8 cellular contexts compared by ENCODE assay signal in genomic region chr9:91273853-91274552, GRCh38.
A peak's percentile ranks its signal among the peaks of the same experiment; 100 is the strongest.
DNase-seq lines count a peak whose midpoint lies in the region; ATAC-seq and TF ChIP-seq lines count a peak whose summit lies in the region.

No MANE protein-coding gene starts in this region.

- no peak overlapping the region for H3K4me3 ChIP-seq in ovary

- TF ChIP-seq EP300 in ovary (IDR thresholded peaks at IDR 0.05), result no peak

- H3K27me3 ChIP-seq in ovary, result no peaks in the 10 kb centered on the region

- peaks cover 24% of the 10 kb centered on the region for H3K36me3 Mint-ChIP-seq in activated T-helper 17 cell treated with anti-CD3 and anti-CD28 coated beads, Interleukin-2, amount 50 U/mL, for 72 hours (ENCODE audit: low read depth)
- peaks cover 5% of the 10 kb centered on the region for H3K36me3 Mint-ChIP-seq in memory B cell

- DNase-seq in memory B cell (ENCODE audit: low spot score in 2 of 2), result no peak
- DNase-seq in GM13977 (ENCODE audit: low spot score), result no peak
- no peak for DNase-seq in NCI-H774 (lab: John Stamatoyannopoulos, UW)
- DNase-seq in ovary, result no peak
- DNase-seq in SIG-M5 (lab: John Stamatoyannopoulos, UW), result no peak

- no peak for TF ChIP-seq POLR2A in ovary (IDR thresholded peaks at IDR 0.05)

- no peak overlapping the region for H3K27ac ChIP-seq in ovary

- H3K4me3 Mint-ChIP-seq in activated T-helper 17 cell treated with anti-CD3 and anti-CD28 coated beads, Interleukin-2, amount 50 U/mL, for 72 hours, result no peak overlapping the region
- H3K4me3 Mint-ChIP-seq in memory B cell, result no peak overlapping the region

- H3K27me3 Mint-ChIP-seq in activated T-helper 17 cell treated with anti-CD3 and anti-CD28 coated beads, Interleukin-2, amount 50 U/mL, for 72 hours, result no peaks in the 10 kb centered on the region
- H3K27me3 Mint-ChIP-seq in memory B cell, result no peaks in the 10 kb centered on the region

- intact Hi-C loops in ovary (cut with DNase I), result no loop called here

- H3K4me1 Mint-ChIP-seq in activated T-helper 17 cell treated with anti-CD3 and anti-CD28 coated beads, Interleukin-2, amount 50 U/mL, for 72 hours, result peaks cover 26% of the 10 kb centered on the region
- H3K4me1 Mint-ChIP-seq in memory B cell, result peaks cover 11% of the 10 kb centered on the region

- H3K9me3 ChIP-seq in ovary, result no peaks in the 10 kb centered on the region

- H3K36me3 ChIP-seq in ovary, result no peaks in the 10 kb centered on the region

- H3K4me1 ChIP-seq in ovary (ENCODE audit: insufficient read depth), result no peaks in the 10 kb centered on the region

- in situ Hi-C loops in GM13977 (cut with MboI; ENCODE audit: low pct_unique_long_range_greater_than_20kb, low sequenced_read_pairs, unreplicated experiment), result no loop called here

- 75 to 82% (median 76%) methylated on average over 2 of the region's 2 CpGs for WGBS in ovary, 3 donors

- ATAC-seq in GM18511 (IDR thresholded peaks at IDR 0.05; ENCODE audit: unreplicated experiment) (peak; percentile 56), HG03159 (IDR thresholded peaks at IDR 0.05; ENCODE audit: unreplicated experiment) (peak; percentile 77), memory B cell (ENCODE audit: low read depth) (peak; percentile 98)
- ATAC-seq in activated T-helper 17 cell treated with anti-CD3 and anti-CD28 coated beads, Interleukin-2, amount 50 U/mL, for 72 hours (replicated peaks), result peak; percentile 96

- H3K27ac Mint-ChIP-seq in activated T-helper 17 cell treated with anti-CD3 and anti-CD28 coated beads, Interleukin-2, amount 50 U/mL, for 72 hours, result peak overlapping the region; percentile 43
- H3K27ac Mint-ChIP-seq in memory B cell, result peak overlapping the region; percentile 67

- H3K9me3 Mint-ChIP-seq in activated T-helper 17 cell treated with anti-CD3 and anti-CD28 coated beads, Interleukin-2, amount 50 U/mL, for 72 hours, result no peaks in the 10 kb centered on the region
- no peaks in the 10 kb centered on the region for H3K9me3 Mint-ChIP-seq in memory B cell

- TF ChIP-seq CTCF in GM13977 (IDR thresholded peaks at IDR 0.05; ENCODE audit: extremely low read depth, insufficient read depth, missing control alignments), result no peak
- TF ChIP-seq CTCF in ovary (IDR thresholded peaks at IDR 0.05), result no peak
